Comparison of ENCODE assay signal across 29 cellular contexts in genomic region chr2:80326861-80327260, GRCh38. TPM values are rescaled to one million over a fixed set of nuclear protein-coding genes. Genes with fewer than 3 reads are reported as not detected.
"Had no signal": no experiment of that assay in that cellular context is flagged by ENCODE, and none has a peak within 500 bp of the region (broad histone marks: within the 10 kb centered on the region; RNA-seq: fewer than 3 reads in every experiment).

No MANE protein-coding gene starts in this region.

- DNase-seq: activated CD4-positive, alpha-beta T cell treated with anti-CD3 and anti-CD28 coated beads, Interleukin-2, amount 10 ng/mL, durations not matched to agents 24 days and 14 days; activated CD4-positive, alpha-beta T cell treated with anti-CD3 and anti-CD28 coated beads, Interleukin-2, amount 50 U/mL, for 4 hours; activated CD8-positive, alpha-beta T cell treated with anti-CD3 and anti-CD28 coated beads for 36 hours; activated gamma-delta T cell; activated naive CD4-positive, alpha-beta T cell treated with anti-CD3 and anti-CD28 coated beads for 36 hours; activated T-cell treated with anti-CD3 and anti-CD28 coated beads, Interleukin-2, amount 50 U/mL, for 1 hour; adrenal gland; body of pancreas; MV-4-11; NCI-H1436 treated with DMSO at 0.1 percent for 48 hours; NCI-H187; NCI-H2029 treated with DMSO at 0.1 percent for 48 hours; NCI-H2107; NCI-H510A; NCI-H774; PC-9; SIG-M5 had no signal

- H3K36me3 ChIP-seq: adrenal gland, breast epithelium had no signal

- H3K9me3 ChIP-seq: adrenal gland, body of pancreas, breast epithelium had no signal

- H3K27me3 ChIP-seq: adrenal gland, body of pancreas had no signal

- H3K4me1 Mint-ChIP-seq: activated CD4-positive, alpha-beta T cell treated with anti-CD3 and anti-CD28 coated beads, Interleukin-2, amount 10 ng/mL, durations not matched to agents 24 days and 14 days had no signal

- ATAC-seq: activated CD8-positive, alpha-beta T cell treated with anti-CD3 and anti-CD28 coated beads for 36 hours; activated naive CD4-positive, alpha-beta T cell treated with anti-CD3 and anti-CD28 coated beads, Interleukin-2, amount 50 U/mL, for 72 hours; body of pancreas had no signal

- H3K9ac ChIP-seq: KMS-11 had no signal

- H3K4me3 Mint-ChIP-seq: activated CD4-positive, alpha-beta T cell treated with anti-CD3 and anti-CD28 coated beads, Interleukin-2, amount 10 ng/mL, durations not matched to agents 24 days and 14 days; activated CD8-positive, alpha-beta T cell treated with anti-CD3 and anti-CD28 coated beads for 36 hours; activated naive CD4-positive, alpha-beta T cell treated with anti-CD3 and anti-CD28 coated beads for 36 hours; T-helper 1 cell treated with Interleukin-12 subunit alpha and Interleukin-12 subunit beta and Interleukin-4 antibody, amounts not matched to agents 30 μg/mL and 1 μg/mL, for 36 hours; T-helper 2 cell treated with Interferon-gamma antibody and Interleukin-4, amounts not matched to agents 5 μg/mL and 100 μg/mL, for 36 hours had no signal

- H3K36me3 Mint-ChIP-seq: activated naive CD4-positive, alpha-beta T cell treated with anti-CD3 and anti-CD28 coated beads, Interleukin-2, amount 50 U/mL, for 72 hours had no signal

- H3K4me3 ChIP-seq: adrenal gland, body of pancreas, breast epithelium, PC-9 had no signal

- H3K27ac ChIP-seq: adrenal gland, body of pancreas, breast epithelium, KMS-11, PC-9, RWPE1 had no signal

- H3K9me3 Mint-ChIP-seq: activated CD4-positive, alpha-beta T cell treated with anti-CD3 and anti-CD28 coated beads, Interleukin-2, amount 10 ng/mL, durations not matched to agents 24 days and 14 days; activated CD8-positive, alpha-beta T cell treated with anti-CD3 and anti-CD28 coated beads for 36 hours; activated naive CD4-positive, alpha-beta T cell treated with anti-CD3 and anti-CD28 coated beads for 36 hours; activated T-helper 2 cell treated with anti-CD3 and anti-CD28 coated beads, Interferon-gamma antibody, Interleukin-2, Interleukin-4, amounts not matched to agents 10 μg/mL and 5 μg/mL and 100 μg/mL, durations not matched to agents 14 hours and 24 hours and 36 hours; T-helper 1 cell treated with Interleukin-12 subunit alpha and Interleukin-12 subunit beta and Interleukin-4 antibody, amounts not matched to agents 30 μg/mL and 1 μg/mL, for 36 hours had no signal

- H3K27ac Mint-ChIP-seq: activated CD4-positive, alpha-beta T cell treated with anti-CD3 and anti-CD28 coated beads, Interleukin-2, amount 10 ng/mL, durations not matched to agents 24 days and 14 days; activated CD8-positive, alpha-beta T cell treated with anti-CD3 and anti-CD28 coated beads for 36 hours; activated naive CD4-positive, alpha-beta T cell treated with anti-CD3 and anti-CD28 coated beads for 36 hours; activated naive CD4-positive, alpha-beta T cell treated with anti-CD3 and anti-CD28 coated beads, Interleukin-2, amount 50 U/mL, for 72 hours; activated T-helper 2 cell treated with anti-CD3 and anti-CD28 coated beads, Interferon-gamma antibody, Interleukin-2, Interleukin-4, amounts not matched to agents 10 μg/mL and 5 μg/mL and 100 μg/mL, durations not matched to agents 14 hours and 24 hours and 36 hours; T-helper 1 cell treated with Interleukin-12 subunit alpha and Interleukin-12 subunit beta and Interleukin-4 antibody, amounts not matched to agents 30 μg/mL and 1 μg/mL, for 36 hours; T-helper 2 cell treated with Interferon-gamma antibody and Interleukin-4, amounts not matched to agents 5 μg/mL and 100 μg/mL, for 36 hours had no signal

- H3K4me1 ChIP-seq: adrenal gland, body of pancreas, breast epithelium had no signal

RNA-seq across cellular contexts. Expression of gene LRRTM1, which starts 22.3 kb away (rescaled TPM):
- total RNA-seq: activated CD4-positive, alpha-beta T cell treated with anti-CD3 and anti-CD28 coated beads, Interleukin-2, amount 10 ng/mL, durations not matched to agents 24 days and 14 days; activated CD8-positive, alpha-beta memory T cell treated with anti-CD3 and anti-CD28 coated beads for 36 hours; activated CD8-positive, alpha-beta T cell treated with anti-CD3 and anti-CD28 coated beads for 36 hours; activated naive CD4-positive, alpha-beta T cell treated with anti-CD3 and anti-CD28 coated beads for 36 hours; activated naive CD4-positive, alpha-beta T cell treated with anti-CD3 and anti-CD28 coated beads, Interleukin-2, amount 50 U/mL, for 72 hours; activated T-helper 2 cell treated with anti-CD3 and anti-CD28 coated beads, Interferon-gamma antibody, Interleukin-2, Interleukin-4, amounts not matched to agents 10 μg/mL and 5 μg/mL and 100 μg/mL, durations not matched to agents 14 hours and 24 hours and 36 hours; astrocyte; body of pancreas; LHCN-M2; OCI-LY7; PC-9; SK-MEL-5 had no signal
